ENCODE assay signal across 18 cellular contexts in genomic region chr1:22350171-22350961, GRCh38.
DNase-seq lines count a peak whose midpoint lies in the region; ATAC-seq, FAIRE-seq and TF ChIP-seq lines count a peak whose summit lies in the region.
"Had no signal": no experiment of that assay in that cellular context is flagged by ENCODE, and none has a peak within 500 bp of the region (broad histone marks: within the 10 kb centered on the region; RNA-seq: fewer than 3 reads in every experiment).

No MANE protein-coding gene starts in this region.

- TF ChIP-seq POLR2A in HepG2 (IDR thresholded peaks at IDR 0.05; ENCODE audit: insufficient read depth in 1 of 2, low read depth in 2 of 2, low read length in 2 of 2) (no peak), right lobe of liver (IDR thresholded peaks at IDR 0.05) (no peak), testis (IDR thresholded peaks at IDR 0.05) (no peak), suprapubic skin (IDR thresholded peaks at IDR 0.05) (no peak)

- peaks cover 34% of the 10 kb centered on the region for H3K27me3 Mint-ChIP-seq in mesothelial cell of epicardium (ENCODE audit: low read depth)

- ATAC-seq in HepG2: no peak
- no peak for ATAC-seq in right lobe of liver
- ATAC-seq in esophagus mucosa: no peak

- H3K27ac ChIP-seq in HepG2 (ENCODE audit: extremely low read length, insufficient read depth, low read length) (no peak overlapping the region), right lobe of liver (no peak overlapping the region), WERI-Rb-1 (peak overlapping the region; percentile 59), testis (no peak overlapping the region), suprapubic skin (no peak overlapping the region)
- H3K27ac ChIP-seq: epithelial cell of prostate, lower lobe of right lung had no signal

- H3K4me1 Mint-ChIP-seq in mesothelial cell of epicardium: peaks cover 34% of the 10 kb centered on the region
- H3K4me1 Mint-ChIP-seq: activated CD4-positive, alpha-beta memory T cell treated with anti-CD3 and anti-CD28 coated beads, Interleukin-2, amount 10 ng/mL, durations not matched to agents 7 days and 5 days; immature natural killer cell had no signal

- no peak overlapping the region for H3K4me3 ChIP-seq in HepG2 (replicated peaks in 1 of 3; ENCODE audit: insufficient read depth in 1 of 3, low read depth in 2 of 3, low read length in 3 of 3)
- H3K4me3 ChIP-seq in right lobe of liver: no peak overlapping the region
- H3K4me3 ChIP-seq in WERI-Rb-1 (ENCODE audit: low read depth, low read length): peak overlapping the region; percentile 45
- H3K4me3 ChIP-seq in testis: peak overlapping the region in 1 of 2 donors; percentile 10
- H3K4me3 ChIP-seq in suprapubic skin: no peak overlapping the region
- H3K4me3 ChIP-seq: lower lobe of right lung had no signal

- POLR2A ChIA-PET in HepG2 (lab: Yijun Ruan, JAX): no interaction called here

- no peaks in the 10 kb centered on the region for H3K9me3 ChIP-seq in HepG2 (ENCODE audit: low read length)
- no peaks in the 10 kb centered on the region for H3K9me3 ChIP-seq in right lobe of liver
- no peaks in the 10 kb centered on the region for H3K9me3 ChIP-seq in WERI-Rb-1 (ENCODE audit: severe bottlenecking)
- no peaks in the 10 kb centered on the region for H3K9me3 ChIP-seq in testis
- no peaks in the 10 kb centered on the region for H3K9me3 ChIP-seq in suprapubic skin
- H3K9me3 ChIP-seq: lower lobe of right lung had no signal

- H2AFZ ChIP-seq in HepG2 (ENCODE audit: low read length): no peak overlapping the region

- CTCF ChIA-PET in HepG2 (lab: Yijun Ruan, JAX; ENCODE audit: low intra/inter-chr PET ratio, low total read pairs): no interaction called here

- H4K20me1 ChIP-seq in HepG2 (ENCODE audit: insufficient read depth, low read length): no peaks in the 10 kb centered on the region

- no peak for FAIRE-seq in HepG2 (lab: Jason Lieb, UNC)
- FAIRE-seq: frontal cortex had no signal

- WGBS in HepG2 (ENCODE audit: low lambda C conversion rate): 69% methylated on average over 10 of the region's 23 CpGs
- 41% methylated on average over 14 of the region's 23 CpGs for WGBS in right lobe of liver (ENCODE audit: insufficient coverage, low coverage, low lambda C conversion rate, missing lambda C conversion rate)
- WGBS in testis, 2 donors: 17 to 32% methylated on average over 20 to 23 of the region's 23 CpGs
- WGBS in suprapubic skin: 63% methylated on average over 4 of the region's 23 CpGs

- no peak overlapping the region for H3K9ac ChIP-seq in HepG2 (ENCODE audit: insufficient read depth, low read depth, low read length)

- intact Hi-C loops in HepG2 (cut with micrococcal nuclease; ENCODE audit: unreplicated experiment) (no loop called here), right lobe of liver (cut with DNase I) (no loop called here), testis (cut with DNase I; ENCODE audit: low total_unique reads) (no loop called here)

- H3K36me3 ChIP-seq in HepG2 (replicated peaks in 1 of 2; ENCODE audit: control insufficient read depth in 1 of 2, insufficient read depth in 2 of 2, low read length in 2 of 2): no peaks in the 10 kb centered on the region
- H3K36me3 ChIP-seq in right lobe of liver: no peaks in the 10 kb centered on the region
- no peaks in the 10 kb centered on the region for H3K36me3 ChIP-seq in WERI-Rb-1
- no peaks in the 10 kb centered on the region for H3K36me3 ChIP-seq in testis (ENCODE audit: low read depth, missing control alignments)
- no peaks in the 10 kb centered on the region for H3K36me3 ChIP-seq in suprapubic skin
- H3K36me3 ChIP-seq: lower lobe of right lung had no signal

- peak overlapping the region; percentile 36 for H3K27ac Mint-ChIP-seq in mesothelial cell of epicardium
- H3K27ac Mint-ChIP-seq: activated CD4-positive, alpha-beta memory T cell treated with anti-CD3 and anti-CD28 coated beads, Interleukin-2, amount 10 ng/mL, durations not matched to agents 7 days and 5 days; activated naive CD8-positive, alpha-beta T cell treated with anti-CD3 and anti-CD28 coated beads, Interleukin-2, amount 10 ng/mL, durations not matched to agents 7 days and 5 days; immature natural killer cell; stimulated activated naive CD8-positive, alpha-beta T cell treated with anti-CD3 and anti-CD28 coated beads, Interleukin-15, Interleukin-2, amounts not matched to agents 100 ng/mL and 50 ng/mL, for 24 hours had no signal

- H3K4me1 ChIP-seq in HepG2 (ENCODE audit: insufficient read depth, low read length) (peaks cover 34% of the 10 kb centered on the region), right lobe of liver (peaks cover 0 to 21% (median 8%) of the 10 kb centered on the region in 4 donors), testis (peaks cover 5% of the 10 kb centered on the region), suprapubic skin (no peaks in the 10 kb centered on the region)
- H3K4me1 ChIP-seq: lower lobe of right lung had no signal

- TF ChIP-seq RAD21 in HepG2 (CRISPR knock-in tag; IDR thresholded peaks at IDR 0.05): no peak

- in situ Hi-C loops in HepG2 (cut with HindIII; ENCODE audit: extremely low pct_ligation_motif_present, low pct_unique_long_range_greater_than_20kb): no loop called here

- H3K79me2 ChIP-seq in HepG2 (ENCODE audit: insufficient read depth, low read length): no peaks in the 10 kb centered on the region

- DNase-seq in HepG2 (ENCODE audit: low spot score) (no peak), right lobe of liver (no peak), WERI-Rb-1 (peak; percentile 74), mesothelial cell of epicardium (ENCODE audit: low spot score in 2 of 2, unreplicated experiment in 2 of 2) (no peak), testis (no peak), suprapubic skin (ENCODE audit: low spot score in 2 of 2) (no peak)
- no peak for DNase-seq in NK-92 treated with Interleukin-12 subunit alpha and Interleukin-12 subunit beta, amount 100 ng/mL, for 24 hours (lab: John Stamatoyannopoulos, UW)
- DNase-seq: activated CD4-positive, alpha-beta memory T cell treated with anti-CD3 and anti-CD28 coated beads, Interleukin-2, amount 10 ng/mL, durations not matched to agents 7 days and 5 days; activated naive CD8-positive, alpha-beta T cell treated with anti-CD3 and anti-CD28 coated beads, Interleukin-2, amount 10 ng/mL, durations not matched to agents 7 days and 5 days; immature natural killer cell; IMR-90; lower lobe of right lung; naive B cell; NCI-H526 treated with DMSO at 0.1 percent for 48 hours had no signal

- H3K27me3 ChIP-seq in HepG2 (ENCODE audit: control insufficient read depth in 1 of 2, insufficient read depth in 2 of 2, low read length in 2 of 2) (peaks cover 12 to 48% of the 10 kb centered on the region in 2 experiments), right lobe of liver (no peaks in the 10 kb centered on the region), WERI-Rb-1 (ENCODE audit: insufficient read depth, low read depth, severe bottlenecking) (no peaks in the 10 kb centered on the region), testis (no peaks in the 10 kb centered on the region), suprapubic skin (peaks cover 47% of the 10 kb centered on the region)

- H3K4me3 Mint-ChIP-seq in mesothelial cell of epicardium: peak overlapping the region; percentile 22
- H3K4me3 Mint-ChIP-seq: activated CD4-positive, alpha-beta memory T cell treated with anti-CD3 and anti-CD28 coated beads, Interleukin-2, amount 10 ng/mL, durations not matched to agents 7 days and 5 days; activated naive CD8-positive, alpha-beta T cell treated with anti-CD3 and anti-CD28 coated beads, Interleukin-2, amount 10 ng/mL, durations not matched to agents 7 days and 5 days; immature natural killer cell; stimulated activated naive CD8-positive, alpha-beta T cell treated with anti-CD3 and anti-CD28 coated beads, Interleukin-15, Interleukin-2, amounts not matched to agents 100 ng/mL and 50 ng/mL, for 24 hours had no signal

- no peaks in the 10 kb centered on the region for H3K9me3 Mint-ChIP-seq in mesothelial cell of epicardium
- H3K9me3 Mint-ChIP-seq: activated CD4-positive, alpha-beta memory T cell treated with anti-CD3 and anti-CD28 coated beads, Interleukin-2, amount 10 ng/mL, durations not matched to agents 7 days and 5 days; activated naive CD8-positive, alpha-beta T cell treated with anti-CD3 and anti-CD28 coated beads, Interleukin-2, amount 10 ng/mL, durations not matched to agents 7 days and 5 days; immature natural killer cell; stimulated activated naive CD8-positive, alpha-beta T cell treated with anti-CD3 and anti-CD28 coated beads, Interleukin-15, Interleukin-2, amounts not matched to agents 100 ng/mL and 50 ng/mL, for 24 hours had no signal

- H3K36me3 Mint-ChIP-seq in mesothelial cell of epicardium: no peaks in the 10 kb centered on the region
- H3K36me3 Mint-ChIP-seq: activated naive CD8-positive, alpha-beta T cell treated with anti-CD3 and anti-CD28 coated beads, Interleukin-2, amount 10 ng/mL, durations not matched to agents 7 days and 5 days; naive B cell had no signal

- no peak for TF ChIP-seq CTCF in HepG2 (CRISPR knock-in tag; IDR thresholded peaks at IDR 0.05)
- TF ChIP-seq CTCF in right lobe of liver (IDR thresholded peaks at IDR 0.05): no peak
- no peak for TF ChIP-seq CTCF in WERI-Rb-1 (IDR thresholded peaks at IDR 0.05; ENCODE audit: low read depth, low read length)
- TF ChIP-seq CTCF in mesothelial cell of epicardium (IDR thresholded peaks at IDR 0.05; ENCODE audit: unreplicated experiment): no peak
- TF ChIP-seq CTCF in testis (IDR thresholded peaks at IDR 0.05): no peak
- no peak for TF ChIP-seq CTCF in suprapubic skin (IDR thresholded peaks at IDR 0.05)

- TF ChIP-seq EP300 in HepG2 (IDR thresholded peaks at IDR 0.05; ENCODE audit: low read depth in 2 of 2, low read length in 2 of 2) (no peak), HepG2 (CRISPR knock-in tag; IDR thresholded peaks at IDR 0.05; ENCODE audit: borderline replicate concordance) (no peak), suprapubic skin (IDR thresholded peaks at IDR 0.05) (no peak)

- no peak overlapping the region for H3K4me2 ChIP-seq in HepG2 (ENCODE audit: low read depth, low read length)

- no TSS peak for BruUV-seq in HepG2 (replicated peaks; lab: Mats Ljungman, UMichigan)

TF ChIP-seq in HepG2, 621 proteins besides CTCF, POLR2A, EP300 and RAD21:
- no peak for TF ChIP-seq KLF13 (CRISPR knock-in tag; IDR thresholded peaks at IDR 0.05)
- TF ChIP-seq PCBP1 (IDR thresholded peaks at IDR 0.05; ENCODE audit: borderline replicate concordance, low read depth, low read length): 0 out of 2 replicates have a peak, but pooled peaks have one; percentile 41
